9 cellular contexts compared by ENCODE assay signal in genomic region chr11:88307749-88308425, GRCh38. TPM values are rescaled to one million over a fixed set of nuclear protein-coding genes. Genes with fewer than 3 reads are reported as not detected.
DNase-seq lines count a peak whose midpoint lies in the region; ATAC-seq and TF ChIP-seq lines count a peak whose summit lies in the region.
"Had no signal": no experiment of that assay in that cellular context is flagged by ENCODE, and none has a peak within 500 bp of the region (broad histone marks: within the 10 kb centered on the region; RNA-seq: fewer than 3 reads in every experiment).

No MANE protein-coding gene starts in this region.

- peaks cover 44% of the 10 kb centered on the region for H3K36me3 Mint-ChIP-seq in natural killer cell

- H3K4me3 ChIP-seq in H7 (ENCODE audit: insufficient read depth, low read depth, low read length) (no peak overlapping the region), osteoblast (ENCODE audit: insufficient read depth, low read length) (no peak overlapping the region)

- H3K9me3 Mint-ChIP-seq in natural killer cell, result no peaks in the 10 kb centered on the region

- H2AFZ ChIP-seq in osteoblast (ENCODE audit: low read length), result no peak overlapping the region

- H3K36me3 ChIP-seq in H7 (replicated peaks; ENCODE audit: control insufficient read depth, insufficient read depth, low read length) (peaks cover 9% of the 10 kb centered on the region), osteoblast (ENCODE audit: insufficient read depth, low read length) (no peaks in the 10 kb centered on the region)

- H3K4me2 ChIP-seq in osteoblast (ENCODE audit: insufficient read depth, low read length), result no peak overlapping the region

- TF ChIP-seq CTCF in natural killer cell (IDR thresholded peaks at IDR 0.05) (no peak), osteoblast (IDR thresholded peaks at IDR 0.05; ENCODE audit: extremely low read depth, low read depth, low read length) (no peak)

- DNase-seq in H7 (peak; percentile 25), natural killer cell (no peak), osteoblast (ENCODE audit: insufficient read length, low spot score, missing footprints) (no peak), NOMO-1 treated with DMSO at 0.1 percent for 48 hours (lab: John Stamatoyannopoulos, UW; ENCODE audit: unreplicated experiment) (no peak)
- no peak for DNase-seq in activated CD4-positive, CD25-positive, alpha-beta regulatory T cell (lab: John Stamatoyannopoulos, UW)
- DNase-seq: activated T-cell treated with anti-CD3 and anti-CD28 coated beads for 4 hours, NCI-H1436 treated with DMSO at 0.1 percent for 48 hours had no signal

- H3K27me3 Mint-ChIP-seq in natural killer cell (ENCODE audit: low read depth in 2 of 2), result no peaks in the 10 kb centered on the region

- H3K27ac Mint-ChIP-seq in natural killer cell, result peak overlapping the region; percentile 2 to 93

- no peaks in the 10 kb centered on the region for H3K9me3 ChIP-seq in osteoblast (ENCODE audit: low read depth, low read length)

- H3K27ac ChIP-seq in osteoblast (ENCODE audit: low read depth, low read length), result no peak overlapping the region

- H3K4me3 Mint-ChIP-seq in natural killer cell, result no peak overlapping the region

- no peaks in the 10 kb centered on the region for H3K27me3 ChIP-seq in H7 (ENCODE audit: control insufficient read depth, insufficient read depth, low read length)
- no peaks in the 10 kb centered on the region for H3K27me3 ChIP-seq in osteoblast (ENCODE audit: insufficient read depth, low read length)

- H3K4me1 Mint-ChIP-seq in natural killer cell, result peaks cover 82 to 84% of the 10 kb centered on the region in 2 donors

- H3K79me2 ChIP-seq in osteoblast (ENCODE audit: insufficient read depth, low read length), result no peaks in the 10 kb centered on the region

- H3K4me1 ChIP-seq in osteoblast (ENCODE audit: insufficient read depth, low read length), result no peaks in the 10 kb centered on the region

- peak; percentile 51 for ATAC-seq in GM19025 (IDR thresholded peaks at IDR 0.05; ENCODE audit: low read depth, unreplicated experiment)
- peak; percentile 82 for ATAC-seq in HG03432 (IDR thresholded peaks at IDR 0.05; ENCODE audit: unreplicated experiment)
- no peak for ATAC-seq in natural killer cell

- intact Hi-C loops in natural killer cell (cut with micrococcal nuclease), result no loop called here

- H4K20me1 ChIP-seq in osteoblast (ENCODE audit: insufficient read depth, low read length), result no peaks in the 10 kb centered on the region

RNA-seq across cellular contexts. Expression of gene CTSC, which starts 29.6 kb away (rescaled TPM):
- 326 and 329 TPM in 2 replicates for total RNA-seq in H7 (2014; rRNA removed; shearing (Covaris generic))
- 100 to 1,000 TPM; 182 to 275 (median 227) TPM for total RNA-seq in natural killer cell
- 23.5 and 25.9 TPM in 2 replicates for total RNA-seq in osteoblast

Comparison
In these comparisons a context has a peak if more than half of its experiments do, and no peak if none do; other contexts are left out.
1. ATAC-seq: peak in GM19025 (single experiment) and HG03432 (single experiment); none in natural killer cell (0 of 3).